ENCODE assay signal across 1 cellular context in genomic region chr22:21688706-21689381, GRCh38.
TF ChIP-seq lines count a peak whose summit lies in the region.

No MANE protein-coding gene starts in this region.

TF ChIP-seq in HEK293, 187 proteins besides CTCF, POLR2A, EP300 and RAD21:
- no peak for TF ChIP-seq ZNF423 (tag by site-specific recombination; IDR thresholded peaks at IDR 0.05)
- peak; percentile 59 for TF ChIP-seq ZFHX2 (tag by site-specific recombination; conservative IDR thresholded peaks at IDR 0.05)
- peak; percentile 19; the same call in 1 of the 2 replicates for TF ChIP-seq ZIC2 (tag by site-specific recombination; IDR thresholded peaks at IDR 0.05)
- TF ChIP-seq ZNF585B (tag by site-specific recombination; IDR thresholded peaks at IDR 0.05) = no peak
- peak; percentile 73 for TF ChIP-seq SCRT2 (tag by site-specific recombination; IDR thresholded peaks at IDR 0.05)
- TF ChIP-seq, protein P1, sequence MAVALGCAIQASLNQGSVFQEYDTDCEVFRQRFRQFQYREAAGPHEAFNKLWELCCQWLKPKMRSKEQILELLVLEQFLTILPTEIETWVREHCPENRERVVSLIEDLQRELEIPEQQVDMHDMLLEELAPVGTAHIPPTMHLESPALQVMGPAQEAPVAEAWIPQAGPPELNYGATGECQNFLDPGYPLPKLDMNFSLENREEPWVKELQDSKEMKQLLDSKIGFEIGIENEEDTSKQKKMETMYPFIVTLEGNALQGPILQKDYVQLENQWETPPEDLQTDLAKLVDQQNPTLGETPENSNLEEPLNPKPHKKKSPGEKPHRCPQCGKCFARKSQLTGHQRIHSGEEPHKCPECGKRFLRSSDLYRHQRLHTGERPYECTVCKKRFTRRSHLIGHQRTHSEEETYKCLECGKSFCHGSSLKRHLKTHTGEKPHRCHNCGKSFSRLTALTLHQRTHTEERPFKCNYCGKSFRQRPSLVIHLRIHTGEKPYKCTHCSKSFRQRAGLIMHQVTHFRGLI (tag by site-specific recombination; IDR thresholded peaks at IDR 0.05) = peak; percentile 33; the same call in 1 of the 2 replicates
- peak; percentile 65 for TF ChIP-seq EGR2 (tag by site-specific recombination; IDR thresholded peaks at IDR 0.05; ENCODE audit: low read depth)
